In the genomic region with DNA sequence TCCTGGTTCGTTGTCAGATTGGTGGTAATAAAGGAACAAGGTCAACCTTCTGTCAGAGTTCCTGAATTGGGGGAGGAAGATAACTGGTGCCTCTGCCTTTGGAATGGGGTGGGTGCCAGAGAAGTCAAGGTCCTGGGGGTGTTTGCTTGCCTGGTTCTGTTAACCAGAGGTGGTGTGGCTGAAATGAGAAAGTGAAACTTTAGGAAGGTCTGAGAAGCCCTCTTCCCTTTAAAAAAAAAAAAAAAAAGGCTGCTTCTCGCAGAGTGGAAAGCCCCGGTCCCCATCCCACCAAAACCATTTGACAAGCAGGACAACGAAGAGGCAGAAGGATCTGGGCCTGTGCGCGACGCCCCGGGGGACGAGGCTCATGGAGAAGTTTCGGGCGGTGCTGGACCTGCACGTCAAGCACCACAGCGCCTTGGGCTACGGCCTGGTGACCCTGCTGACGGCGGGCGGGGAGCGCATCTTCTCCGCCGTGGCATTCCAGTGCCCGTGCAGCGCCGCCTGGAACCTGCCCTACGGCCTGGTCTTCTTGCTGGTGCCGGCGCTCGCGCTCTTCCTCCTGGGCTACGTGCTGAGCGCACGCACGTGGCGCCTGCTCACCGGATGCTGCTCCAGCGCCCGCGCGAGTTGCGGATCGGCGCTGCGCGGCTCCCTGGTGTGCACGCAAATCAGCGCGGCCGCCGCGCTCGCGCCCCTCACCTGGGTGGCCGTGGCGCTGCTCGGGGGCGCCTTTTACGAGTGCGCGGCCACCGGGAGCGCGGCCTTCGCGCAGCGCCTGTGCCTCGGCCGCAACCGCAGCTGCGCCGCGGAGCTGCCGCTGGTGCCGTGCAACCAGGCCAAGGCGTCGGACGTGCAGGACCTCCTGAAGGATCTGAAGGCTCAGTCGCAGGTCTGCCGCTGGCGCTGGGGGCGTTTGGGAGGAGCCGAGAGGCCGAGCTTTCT, we compare ENCODE assay signal across 1 cellular context.
TF ChIP-seq lines count a peak whose summit lies in the region.

No MANE protein-coding gene starts in this region.

TF ChIP-seq in WTC11, 78 proteins besides CTCF, POLR2A, EP300 and RAD21 (continued from another document):
- TF ChIP-seq ZNF532 (CRISPR knock-in tag; IDR thresholded peaks at IDR 0.05; ENCODE audit: borderline replicate concordance) (no peak), NR3C1 (CRISPR knock-in tag; conservative IDR thresholded peaks at IDR 0.05; ENCODE audit: low read depth) (0 out of 2 replicates have a peak, but pooled peaks have one; percentile 35), FOXJ3 (CRISPR knock-in tag; IDR thresholded peaks at IDR 0.05; ENCODE audit: borderline replicate concordance) (no peak)
- TF ChIP-seq, protein P1, sequence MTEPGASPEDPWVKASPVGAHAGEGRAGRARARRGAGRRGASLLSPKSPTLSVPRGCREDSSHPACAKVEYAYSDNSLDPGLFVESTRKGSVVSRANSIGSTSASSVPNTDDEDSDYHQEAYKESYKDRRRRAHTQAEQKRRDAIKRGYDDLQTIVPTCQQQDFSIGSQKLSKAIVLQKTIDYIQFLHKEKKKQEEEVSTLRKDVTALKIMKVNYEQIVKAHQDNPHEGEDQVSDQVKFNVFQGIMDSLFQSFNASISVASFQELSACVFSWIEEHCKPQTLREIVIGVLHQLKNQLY (CRISPR knock-in tag; IDR thresholded peaks at IDR 0.05): peak; percentile 88; the same call in 1 of the 2 replicates
